8 cellular contexts compared by ENCODE assay signal in genomic region chr7:137454169-137455166, GRCh38.
A peak's percentile ranks its signal among the peaks of the same experiment; 100 is the strongest.
DNase-seq lines count a peak whose midpoint lies in the region; ATAC-seq, FAIRE-seq and TF ChIP-seq lines count a peak whose summit lies in the region.

No MANE protein-coding gene starts in this region.

- H3K79me1 ChIP-seq in H9 (ENCODE audit: insufficient read depth, low read depth, low read length, poor library complexity, severe bottlenecking), result no peaks in the 10 kb centered on the region

- H2BK5ac ChIP-seq in H9 (ENCODE audit: insufficient read length, low read length), result no peak overlapping the region

- no peak overlapping the region for H2AK5ac ChIP-seq in H9 (ENCODE audit: insufficient read length, low read length)

- H3K9me3 Mint-ChIP-seq in H9, result no peaks in the 10 kb centered on the region; a peak in 1 of 5 replicates
- no peaks in the 10 kb centered on the region for H3K9me3 Mint-ChIP-seq in stimulated activated memory B cell treated with anti-CD40 and anti-IgM and Interleukin-4, amounts not matched to agents 10 μg/mL and 1 μg/mL and 100 μg/mL, for 72 hours

- no peaks in the 10 kb centered on the region for H3K9me3 ChIP-seq in H9 (ENCODE audit: control insufficient read depth, low read depth, low read length)
- no peaks in the 10 kb centered on the region for H3K9me3 ChIP-seq in psoas muscle

- WGBS in H9 (ENCODE audit: extremely low coverage, insufficient read length, low lambda C conversion rate), result no CpG with 5 or more reads among the region's 14 CpGs
- 10 to 14% (median 13%) methylated on average over 14 of the region's 14 CpGs for WGBS in psoas muscle, 3 donors

- no peaks in the 10 kb centered on the region; a peak in 1 of 7 replicates for H3K36me3 Mint-ChIP-seq in H9 (ENCODE audit: insufficient read depth in 1 of 3, low read depth in 3 of 3)
- no peaks in the 10 kb centered on the region for H3K36me3 Mint-ChIP-seq in stimulated activated memory B cell treated with anti-CD40 and anti-IgM and Interleukin-4, amounts not matched to agents 10 μg/mL and 1 μg/mL and 100 μg/mL, for 72 hours

- intact Hi-C loops in psoas muscle (cut with DNase I), result loop anchor here in 1 of 2 donors (10.0 kb wide), 1 partner anchor 280 kb away; no protein-coding TSS in a partner anchor

- no peak overlapping the region for H2BK15ac ChIP-seq in H9 (ENCODE audit: low read depth, low read length)

- no peaks in the 10 kb centered on the region for H3K27me3 ChIP-seq in H9 (ENCODE audit: insufficient read depth, low read length)
- no peaks in the 10 kb centered on the region for H3K27me3 ChIP-seq in psoas muscle (ENCODE audit: insufficient read depth in 3 of 3, low read length in 2 of 3)

- no peaks in the 10 kb centered on the region for H3K27me3 Mint-ChIP-seq in H9 (ENCODE audit: low read depth)
- H3K27me3 Mint-ChIP-seq in stimulated activated memory B cell treated with anti-CD40 and anti-IgM and Interleukin-4, amounts not matched to agents 10 μg/mL and 1 μg/mL and 100 μg/mL, for 72 hours, result no peaks in the 10 kb centered on the region

- no peak overlapping the region for H3K27ac ChIP-seq in H9 (ENCODE audit: insufficient read length, low read depth, low read length)
- H3K27ac ChIP-seq in psoas muscle, result no peak overlapping the region

- H3K4me3 Mint-ChIP-seq in H9, result no peak overlapping the region
- H3K4me3 Mint-ChIP-seq in stimulated activated memory B cell treated with anti-CD40 and anti-IgM and Interleukin-4, amounts not matched to agents 10 μg/mL and 1 μg/mL and 100 μg/mL, for 72 hours, result no peak overlapping the region

- TF ChIP-seq CTCF in H9 (conservative IDR thresholded peaks at IDR 0.05) (peak; percentile 79), psoas muscle (IDR thresholded peaks at IDR 0.05) (peak; percentile 44)

- H3K14ac ChIP-seq in H9 (ENCODE audit: insufficient read depth, low read length), result no peak overlapping the region

- in situ Hi-C loops in G401 (cut with HindIII; ENCODE audit: low sequenced_read_pairs), result no loop called here

- H4K5ac ChIP-seq in H9 (ENCODE audit: insufficient read length, low read depth, low read length), result no peak overlapping the region

- H2BK20ac ChIP-seq in H9 (ENCODE audit: low read depth, low read length, poor library complexity, severe bottlenecking), result no peak overlapping the region

- H3K4me3 ChIP-seq in psoas muscle, result no peak overlapping the region

- no peak overlapping the region for H3K4ac ChIP-seq in H9 (ENCODE audit: low read depth, low read length)

- no peak overlapping the region for H3K56ac ChIP-seq in H9 (ENCODE audit: insufficient read length, low read depth, low read length)

- no peak overlapping the region for H2AFZ ChIP-seq in H9 (ENCODE audit: low read length)

- no peak overlapping the region for H2BK120ac ChIP-seq in H9 (ENCODE audit: low read depth, low read length, poor library complexity, severe bottlenecking)

- DNase-seq in G401 (ENCODE audit: low spot score) (peak; percentile 60), H9 (no peak), NAMALWA (ENCODE audit: low spot score) (peak; percentile 74), SKM-1 treated with dmso at 0.1 percent for 144 hours (lab: John Stamatoyannopoulos, UW; ENCODE audit: unreplicated experiment) (peak; percentile 53), frontal cortex (ENCODE audit: low spot score in 2 of 2) (peak; percentile 14 to 28), psoas muscle (peak in 1 of 2 donors; percentile 25), cortex of kidney (lab: John Stamatoyannopoulos, UW) (no peak)

- H3K4me2 ChIP-seq in H9 (ENCODE audit: insufficient read depth, insufficient read length, low read length), result no peak overlapping the region

- peak; percentile 99 for FAIRE-seq in frontal cortex (lab: Jason Lieb, UNC)

- H4K8ac ChIP-seq in H9 (replicated peaks; ENCODE audit: insufficient read length, low read depth, low read length), result no peak overlapping the region

- H3K23me2 ChIP-seq in H9 (ENCODE audit: insufficient read length, low read depth, low read length, poor library complexity, severe bottlenecking), result no peaks in the 10 kb centered on the region

- no peaks in the 10 kb centered on the region for H4K20me1 ChIP-seq in H9 (ENCODE audit: control insufficient read depth, insufficient read depth, insufficient read length)

- no peaks in the 10 kb centered on the region for H3K36me3 ChIP-seq in psoas muscle (ENCODE audit: insufficient read depth in 1 of 2, low read depth in 1 of 2)

- peaks cover 3% of the 10 kb centered on the region in 2 experiments for H3K4me1 Mint-ChIP-seq in H9
- H3K4me1 Mint-ChIP-seq in stimulated activated memory B cell treated with anti-CD40 and anti-IgM and Interleukin-4, amounts not matched to agents 10 μg/mL and 1 μg/mL and 100 μg/mL, for 72 hours, result no peaks in the 10 kb centered on the region

- H3K4me1 ChIP-seq in H9 (ENCODE audit: insufficient read depth, low read length) (no peaks in the 10 kb centered on the region), psoas muscle (no peaks in the 10 kb centered on the region)

- H2BK12ac ChIP-seq in H9 (ENCODE audit: insufficient read length, low read depth, low read length), result no peak overlapping the region

- H3K18ac ChIP-seq in H9 (ENCODE audit: insufficient read length, low read depth, low read length), result no peak overlapping the region

- peak; percentile 37 to 56 (median 49) for ATAC-seq in psoas muscle
- no peak for ATAC-seq in stimulated activated memory B cell treated with anti-CD40 and anti-IgM and Interleukin-4, amounts not matched to agents 10 μg/mL and 1 μg/mL and 100 μg/mL, for 72 hours

- H4K91ac ChIP-seq in H9 (ENCODE audit: insufficient read length, low read depth, low read length), result no peak overlapping the region

- no peak overlapping the region for H3K9ac ChIP-seq in H9 (ENCODE audit: extremely low read depth, insufficient read length, low read length)

- H3T11ph ChIP-seq in H9 (ENCODE audit: low read length), result no peak overlapping the region

- no peak overlapping the region for H3K27ac Mint-ChIP-seq in H9
- no peak overlapping the region for H3K27ac Mint-ChIP-seq in stimulated activated memory B cell treated with anti-CD40 and anti-IgM and Interleukin-4, amounts not matched to agents 10 μg/mL and 1 μg/mL and 100 μg/mL, for 72 hours

- H3K23ac ChIP-seq in H9 (ENCODE audit: insufficient read length, low read depth, low read length), result no peak overlapping the region

- H3K79me2 ChIP-seq in H9 (ENCODE audit: insufficient read depth, low read length), result no peaks in the 10 kb centered on the region

Comparison
In these comparisons a context has a peak if more than half of its experiments do, and no peak if none do; other contexts are left out.
1. DNase-seq: peak in G401 (single experiment), NAMALWA (single experiment), SKM-1 treated with dmso at 0.1 percent for 144 hours (single experiment) and frontal cortex (2 of 2); none in H9 (single experiment) and cortex of kidney (single experiment).